11 cellular contexts compared by ENCODE assay signal in genomic region chr10:132638130-132638515, GRCh38.
A peak's percentile ranks its signal among the peaks of the same experiment; 100 is the strongest.
DNase-seq lines count a peak whose midpoint lies in the region; ATAC-seq, FAIRE-seq and TF ChIP-seq lines count a peak whose summit lies in the region.
"Had no signal": no experiment of that assay in that cellular context is flagged by ENCODE, and none has a peak within 500 bp of the region (broad histone marks: within the 10 kb centered on the region; RNA-seq: fewer than 3 reads in every experiment).

No MANE protein-coding gene starts in this region.

- no peaks in the 10 kb centered on the region for H3K4me1 ChIP-seq in PC-9 (replicated peaks; ENCODE audit: insufficient read depth)
- H3K4me1 ChIP-seq in foreskin keratinocyte, result no peaks in the 10 kb centered on the region
- peaks cover 0 to 3% (median 0%) of the 10 kb centered on the region in 3 donors for H3K4me1 ChIP-seq in pancreas

- ATAC-seq in CD4-positive, alpha-beta T cell (ENCODE audit: poor library complexity), result no peak
- ATAC-seq in foreskin keratinocyte (peak; percentile 16), pancreas (peak in 3 of 4 donors; percentile 39 to 46 (median 44)), GM18517 (IDR thresholded peaks at IDR 0.05; ENCODE audit: unreplicated experiment) (no peak), GM18505 (IDR thresholded peaks at IDR 0.05; ENCODE audit: unreplicated experiment) (no peak)

- no peaks in the 10 kb centered on the region for H3K9me2 ChIP-seq in PC-9 (ENCODE audit: insufficient read depth)

- no peak for FAIRE-seq in pancreas (lab: Jason Lieb, UNC)

- H3K9me3 ChIP-seq in CD4-positive, alpha-beta T cell (ENCODE audit: control insufficient read depth, low read length), result no peaks in the 10 kb centered on the region
- H3K9me3 ChIP-seq in PC-9 (ENCODE audit: insufficient read depth, low read depth), result no peaks in the 10 kb centered on the region
- H3K9me3 ChIP-seq in pancreas, result no peaks in the 10 kb centered on the region

- no peaks in the 10 kb centered on the region for H3K9me3 Mint-ChIP-seq in CD4-positive, alpha-beta T cell
- H3K9me3 Mint-ChIP-seq: immature natural killer cell, mesothelial cell of epicardium had no signal

- no peak overlapping the region for H3K4me3 Mint-ChIP-seq in CD4-positive, alpha-beta T cell
- H3K4me3 Mint-ChIP-seq: mesothelial cell of epicardium had no signal

- BruUV-seq in PC-9 (replicated peaks; lab: Mats Ljungman, UMichigan), result no TSS peak

- H3K27ac ChIP-seq in CD4-positive, alpha-beta T cell (ENCODE audit: low read depth, low read length), result no peak overlapping the region
- H3K27ac ChIP-seq in PC-9, result no peak overlapping the region
- no peak overlapping the region for H3K27ac ChIP-seq in foreskin keratinocyte
- H3K27ac ChIP-seq in pancreas, result no peak overlapping the region

- no peak overlapping the region for H3K4me2 ChIP-seq in PC-9

- H4K20me1 ChIP-seq in PC-9 (ENCODE audit: insufficient read depth), result peaks cover 3% of the 10 kb centered on the region

- no peaks in the 10 kb centered on the region for H3K36me3 Mint-ChIP-seq in CD4-positive, alpha-beta T cell (ENCODE audit: low read depth)

- CTCF ChIA-PET in CD4-positive, alpha-beta T cell (lab: Charles Lee), result no interaction called here
- CTCF ChIA-PET in PC-9 (lab: Charles Lee), result no interaction called here

- no peak for TF ChIP-seq POLR2A in GM18505 (IDR thresholded peaks at IDR 0.05; ENCODE audit: borderline replicate concordance, extremely low read depth, insufficient read depth, insufficient read length)

- H3K4me1 Mint-ChIP-seq in CD4-positive, alpha-beta T cell (ENCODE audit: low read depth), result peaks cover 30% of the 10 kb centered on the region

- H3F3A ChIP-seq in PC-9 (ENCODE audit: insufficient read depth, low read depth), result no peaks in the 10 kb centered on the region

- H3K27me3 Mint-ChIP-seq in CD4-positive, alpha-beta T cell, result no peaks in the 10 kb centered on the region

- intact Hi-C loops in CD4-positive, alpha-beta T cell (cut with DNase I, micrococcal nuclease), result loop anchor here (1.0 to 5.0 kb wide), 4 partner anchors 96 to 416 kb away; partner anchors contain the start of gene INPP5A (in 1 of the 2)
- intact Hi-C loops in PC-9 (cut with micrococcal nuclease; ENCODE audit: unreplicated experiment) (loop anchor here (1.0 to 10.0 kb wide), 4 partner anchors 46 to 253 kb away; no protein-coding TSS in a partner anchor), pancreas (cut with DNase I) (loop anchor here in 2 of 3 donors (5.0 to 10.0 kb wide), 3 partner anchors 181 to 413 kb away; no protein-coding TSS in a partner anchor)

- H3K27me3 ChIP-seq in CD4-positive, alpha-beta T cell (ENCODE audit: control insufficient read depth, insufficient read depth, low read length), result no peaks in the 10 kb centered on the region
- H3K27me3 ChIP-seq in PC-9 (ENCODE audit: insufficient read depth, low read depth), result no peaks in the 10 kb centered on the region
- no peaks in the 10 kb centered on the region for H3K27me3 ChIP-seq in foreskin keratinocyte
- H3K27me3 ChIP-seq in pancreas, result no peaks in the 10 kb centered on the region

- H2AFZ ChIP-seq in PC-9, result no peak overlapping the region

- POLR2A ChIA-PET in CD4-positive, alpha-beta T cell (lab: Charles Lee), result no interaction called here
- POLR2A ChIA-PET in PC-9 (lab: Charles Lee; ENCODE audit: unreplicated experiment), result no interaction called here

- H3K36me3 ChIP-seq in PC-9 (ENCODE audit: low read depth) (no peaks in the 10 kb centered on the region), pancreas (no peaks in the 10 kb centered on the region)

- H3K4me3 ChIP-seq in PC-9, result no peak overlapping the region
- no peak overlapping the region for H3K4me3 ChIP-seq in pancreas

- no peak overlapping the region for H3K27ac Mint-ChIP-seq in CD4-positive, alpha-beta T cell
- H3K27ac Mint-ChIP-seq: mesothelial cell of epicardium had no signal

- peak in 1 of 10 experiments; percentile 21 for DNase-seq in CD4-positive, alpha-beta T cell
- DNase-seq in PC-9, result no peak
- no peak for DNase-seq in foreskin keratinocyte
- peak in 2 of 6 donors; percentile 10 to 19 for DNase-seq in pancreas
- no peak for DNase-seq in NCI-H1436 treated with DMSO at 0.1 percent for 48 hours (lab: John Stamatoyannopoulos, UW)
- DNase-seq in NCI-H1694 (lab: John Stamatoyannopoulos, UW), result no peak
- DNase-seq: activated naive CD4-positive, alpha-beta T cell treated with anti-CD3 and anti-CD28 coated beads, Interleukin-2, amount 50 U/mL, for 16 hours had no signal

- H3K79me2 ChIP-seq in PC-9 (ENCODE audit: low read depth), result no peaks in the 10 kb centered on the region

- peak; percentile 37 for TF ChIP-seq CTCF in CD4-positive, alpha-beta T cell (IDR thresholded peaks at IDR 0.05)
- TF ChIP-seq CTCF in PC-9 (conservative IDR thresholded peaks at IDR 0.05) (0 out of 2 replicates have a peak, but pooled peaks have one; percentile 14), foreskin keratinocyte (conservative IDR thresholded peaks at IDR 0.05) (no peak), pancreas (IDR thresholded peaks at IDR 0.05) (peak in 1 of 4 donors; percentile 4)

- WGBS in pancreas, 2 donors, result 63 to 68% methylated on average over 8 of the region's 8 CpGs

Comparison
In these comparisons a context has a peak if more than half of its experiments do, and no peak if none do; other contexts are left out.
1. ATAC-seq: peak in foreskin keratinocyte (single experiment) and pancreas (3 of 4); none in CD4-positive, alpha-beta T cell (single experiment), GM18517 (single experiment) and GM18505 (single experiment).